1 cellular context compared by ENCODE assay signal in the genomic region with DNA sequence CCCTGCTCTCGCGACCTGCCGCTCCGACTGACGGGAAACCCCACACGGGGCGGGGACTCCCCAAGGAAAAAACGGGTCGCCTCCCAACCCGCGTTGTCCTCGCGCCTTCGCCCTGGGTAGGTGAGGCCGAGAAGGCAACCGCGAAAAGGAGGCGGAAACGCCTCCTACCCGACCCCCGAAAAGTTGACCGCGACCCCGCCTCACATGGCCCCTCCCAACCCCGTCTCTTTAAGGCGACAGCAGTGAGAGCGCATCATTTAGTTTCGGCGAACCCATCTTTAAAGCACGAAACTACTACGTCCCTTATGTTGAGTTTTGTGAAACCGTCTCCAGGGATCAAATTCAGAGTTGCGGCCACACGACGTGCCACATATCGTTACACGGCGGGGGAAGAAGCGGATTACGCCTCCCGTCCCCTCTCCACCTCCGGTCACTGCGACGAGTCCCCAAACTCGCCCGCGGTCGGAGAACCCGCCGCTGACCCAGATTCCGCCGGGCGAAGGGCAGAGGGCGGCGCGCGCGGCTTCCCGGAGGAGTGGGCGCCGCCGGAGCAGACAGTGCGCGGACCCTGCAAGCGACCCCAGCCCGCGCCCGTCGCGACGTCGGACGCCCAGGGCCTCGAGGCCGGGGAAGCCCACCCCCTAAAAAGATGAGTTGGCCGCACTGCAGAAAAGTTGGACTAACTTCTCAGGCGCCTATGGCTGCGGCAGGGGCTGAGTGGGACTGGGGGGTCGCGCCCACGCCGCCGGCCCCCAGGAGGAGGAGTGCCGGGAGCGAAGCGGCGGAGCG.
TF ChIP-seq lines count a peak whose summit lies in the region.

No MANE protein-coding gene starts in this region.

TF ChIP-seq in HepG2, 621 proteins besides CTCF, POLR2A, EP300 and RAD21 (continued from another document and continues in another):
- TF ChIP-seq, protein P1, sequence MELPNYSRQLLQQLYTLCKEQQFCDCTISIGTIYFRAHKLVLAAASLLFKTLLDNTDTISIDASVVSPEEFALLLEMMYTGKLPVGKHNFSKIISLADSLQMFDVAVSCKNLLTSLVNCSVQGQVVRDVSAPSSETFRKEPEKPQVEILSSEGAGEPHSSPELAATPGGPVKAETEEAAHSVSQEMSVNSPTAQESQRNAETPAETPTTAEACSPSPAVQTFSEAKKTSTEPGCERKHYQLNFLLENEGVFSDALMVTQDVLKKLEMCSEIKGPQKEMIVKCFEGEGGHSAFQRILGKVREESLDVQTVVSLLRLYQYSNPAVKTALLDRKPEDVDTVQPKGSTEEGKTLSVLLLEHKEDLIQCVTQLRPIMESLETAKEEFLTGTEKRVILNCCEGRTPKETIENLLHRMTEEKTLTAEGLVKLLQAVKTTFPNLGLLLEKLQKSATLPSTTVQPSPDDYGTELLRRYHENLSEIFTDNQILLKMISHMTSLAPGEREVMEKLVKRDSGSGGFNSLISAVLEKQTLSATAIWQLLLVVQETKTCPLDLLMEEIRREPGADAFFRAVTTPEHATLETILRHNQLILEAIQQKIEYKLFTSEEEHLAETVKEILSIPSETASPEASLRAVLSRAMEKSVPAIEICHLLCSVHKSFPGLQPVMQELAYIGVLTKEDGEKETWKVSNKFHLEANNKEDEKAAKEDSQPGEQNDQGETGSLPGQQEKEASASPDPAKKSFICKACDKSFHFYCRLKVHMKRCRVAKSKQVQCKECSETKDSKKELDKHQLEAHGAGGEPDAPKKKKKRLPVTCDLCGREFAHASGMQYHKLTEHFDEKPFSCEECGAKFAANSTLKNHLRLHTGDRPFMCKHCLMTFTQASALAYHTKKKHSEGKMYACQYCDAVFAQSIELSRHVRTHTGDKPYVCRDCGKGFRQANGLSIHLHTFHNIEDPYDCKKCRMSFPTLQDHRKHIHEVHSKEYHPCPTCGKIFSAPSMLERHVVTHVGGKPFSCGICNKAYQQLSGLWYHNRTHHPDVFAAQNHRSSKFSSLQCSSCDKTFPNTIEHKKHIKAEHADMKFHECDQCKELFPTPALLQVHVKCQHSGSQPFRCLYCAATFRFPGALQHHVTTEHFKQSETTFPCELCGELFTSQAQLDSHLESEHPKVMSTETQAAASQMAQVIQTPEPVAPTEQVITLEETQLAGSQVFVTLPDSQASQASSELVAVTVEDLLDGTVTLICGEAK (IDR thresholded peaks at IDR 0.05) = no peak
- TF ChIP-seq, protein P1 (CRISPR knock-in tag; IDR thresholded peaks at IDR 0.05) = peak; percentile 48; the same call in 1 of the 2 replicates
- TF ChIP-seq ZNF354B (CRISPR knock-in tag; IDR thresholded peaks at IDR 0.05) (no peak), ZNF263 (CRISPR knock-in tag; IDR thresholded peaks at IDR 0.05) (no peak), ZNF660 (CRISPR knock-in tag; IDR thresholded peaks at IDR 0.05; ENCODE audit: borderline replicate concordance, low read depth) (no peak), PPARG (CRISPR knock-in tag; conservative IDR thresholded peaks at IDR 0.05) (no peak; the same call in 1 of the 2 replicates), ZNF737 (CRISPR knock-in tag; IDR thresholded peaks at IDR 0.05; ENCODE audit: borderline replicate concordance) (no peak), RCOR2 (CRISPR knock-in tag; IDR thresholded peaks at IDR 0.05) (no peak), SNAI1 (CRISPR knock-in tag; IDR thresholded peaks at IDR 0.05; ENCODE audit: borderline replicate concordance) (no peak), ZNF670 (CRISPR knock-in tag; IDR thresholded peaks at IDR 0.05; ENCODE audit: borderline replicate concordance) (no peak), ZNF30 (CRISPR knock-in tag; IDR thresholded peaks at IDR 0.05) (no peak), KLF9 (CRISPR knock-in tag; IDR thresholded peaks at IDR 0.05; ENCODE audit: low read depth) (no peak), NCOR1 (IDR thresholded peaks at IDR 0.05; ENCODE audit: borderline replicate concordance, low read length) (no peak), ZNF577 (CRISPR knock-in tag; IDR thresholded peaks at IDR 0.05; ENCODE audit: borderline replicate concordance, low read depth) (no peak), ARNT2 (CRISPR knock-in tag; IDR thresholded peaks at IDR 0.05; ENCODE audit: low read depth) (no peak), KLF16 (CRISPR knock-in tag; IDR thresholded peaks at IDR 0.05) (peak in 1 of 2 experiments; percentile 47; a peak in 2 of 4 replicates), TBX3 (IDR thresholded peaks at IDR 0.05; ENCODE audit: borderline replicate concordance) (no peak), GLI4 (CRISPR knock-in tag; IDR thresholded peaks at IDR 0.05; ENCODE audit: borderline replicate concordance) (no peak), NFE2 (CRISPR knock-in tag; IDR thresholded peaks at IDR 0.05) (no peak), HNF4A (CRISPR knock-in tag; IDR thresholded peaks at IDR 0.05) (no peak), FOXM1 (CRISPR knock-in tag; IDR thresholded peaks at IDR 0.05) (no peak), ZNF747 (CRISPR knock-in tag; IDR thresholded peaks at IDR 0.05; ENCODE audit: borderline replicate concordance) (no peak), ZNF766 (CRISPR knock-in tag; IDR thresholded peaks at IDR 0.05; ENCODE audit: borderline replicate concordance) (0 out of 2 replicates have a peak, but pooled peaks have one; percentile 16), CC2D1A (CRISPR knock-in tag; IDR thresholded peaks at IDR 0.05) (no peak), ZSCAN25 (CRISPR knock-in tag; IDR thresholded peaks at IDR 0.05) (no peak), HDAC1 (CRISPR knock-in tag; IDR thresholded peaks at IDR 0.05) (peak; percentile 57), ZBTB8A (CRISPR knock-in tag; IDR thresholded peaks at IDR 0.05; ENCODE audit: borderline replicate concordance, low read depth) (no peak), ZNF598 (CRISPR knock-in tag; IDR thresholded peaks at IDR 0.05; ENCODE audit: borderline replicate concordance) (peak; percentile 33; the same call in 1 of the 2 replicates), TCF7 (IDR thresholded peaks at IDR 0.05; ENCODE audit: low read depth) (no peak)
- TF ChIP-seq, protein P2, sequence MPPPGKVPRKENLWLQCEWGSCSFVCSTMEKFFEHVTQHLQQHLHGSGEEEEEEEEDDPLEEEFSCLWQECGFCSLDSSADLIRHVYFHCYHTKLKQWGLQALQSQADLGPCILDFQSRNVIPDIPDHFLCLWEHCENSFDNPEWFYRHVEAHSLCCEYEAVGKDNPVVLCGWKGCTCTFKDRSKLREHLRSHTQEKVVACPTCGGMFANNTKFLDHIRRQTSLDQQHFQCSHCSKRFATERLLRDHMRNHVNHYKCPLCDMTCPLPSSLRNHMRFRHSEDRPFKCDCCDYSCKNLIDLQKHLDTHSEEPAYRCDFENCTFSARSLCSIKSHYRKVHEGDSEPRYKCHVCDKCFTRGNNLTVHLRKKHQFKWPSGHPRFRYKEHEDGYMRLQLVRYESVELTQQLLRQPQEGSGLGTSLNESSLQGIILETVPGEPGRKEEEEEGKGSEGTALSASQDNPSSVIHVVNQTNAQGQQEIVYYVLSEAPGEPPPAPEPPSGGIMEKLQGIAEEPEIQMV (CRISPR knock-in tag; IDR thresholded peaks at IDR 0.05; ENCODE audit: low read depth) = no peak
- TF ChIP-seq, protein P3, sequence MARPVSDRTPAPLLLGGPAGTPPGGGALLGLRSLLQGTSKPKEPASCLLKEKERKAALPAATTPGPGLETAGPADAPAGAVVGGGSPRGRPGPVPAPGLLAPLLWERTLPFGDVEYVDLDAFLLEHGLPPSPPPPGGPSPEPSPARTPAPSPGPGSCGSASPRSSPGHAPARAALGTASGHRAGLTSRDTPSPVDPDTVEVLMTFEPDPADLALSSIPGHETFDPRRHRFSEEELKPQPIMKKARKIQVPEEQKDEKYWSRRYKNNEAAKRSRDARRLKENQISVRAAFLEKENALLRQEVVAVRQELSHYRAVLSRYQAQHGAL (CRISPR knock-in tag; IDR thresholded peaks at IDR 0.05; ENCODE audit: not compliant biosample characterization) = no peak
- TF ChIP-seq, protein P4, sequence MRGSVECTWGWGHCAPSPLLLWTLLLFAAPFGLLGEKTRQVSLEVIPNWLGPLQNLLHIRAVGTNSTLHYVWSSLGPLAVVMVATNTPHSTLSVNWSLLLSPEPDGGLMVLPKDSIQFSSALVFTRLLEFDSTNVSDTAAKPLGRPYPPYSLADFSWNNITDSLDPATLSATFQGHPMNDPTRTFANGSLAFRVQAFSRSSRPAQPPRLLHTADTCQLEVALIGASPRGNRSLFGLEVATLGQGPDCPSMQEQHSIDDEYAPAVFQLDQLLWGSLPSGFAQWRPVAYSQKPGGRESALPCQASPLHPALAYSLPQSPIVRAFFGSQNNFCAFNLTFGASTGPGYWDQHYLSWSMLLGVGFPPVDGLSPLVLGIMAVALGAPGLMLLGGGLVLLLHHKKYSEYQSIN (CRISPR knock-in tag; IDR thresholded peaks at IDR 0.05; ENCODE audit: borderline replicate concordance) = no peak
- TF ChIP-seq, protein P5, sequence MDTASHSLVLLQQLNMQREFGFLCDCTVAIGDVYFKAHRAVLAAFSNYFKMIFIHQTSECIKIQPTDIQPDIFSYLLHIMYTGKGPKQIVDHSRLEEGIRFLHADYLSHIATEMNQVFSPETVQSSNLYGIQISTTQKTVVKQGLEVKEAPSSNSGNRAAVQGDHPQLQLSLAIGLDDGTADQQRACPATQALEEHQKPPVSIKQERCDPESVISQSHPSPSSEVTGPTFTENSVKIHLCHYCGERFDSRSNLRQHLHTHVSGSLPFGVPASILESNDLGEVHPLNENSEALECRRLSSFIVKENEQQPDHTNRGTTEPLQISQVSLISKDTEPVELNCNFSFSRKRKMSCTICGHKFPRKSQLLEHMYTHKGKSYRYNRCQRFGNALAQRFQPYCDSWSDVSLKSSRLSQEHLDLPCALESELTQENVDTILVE (CRISPR knock-in tag; IDR thresholded peaks at IDR 0.05) = 0 out of 2 replicates have a peak, but pooled peaks have one; percentile 13
- TF ChIP-seq, protein P6, sequence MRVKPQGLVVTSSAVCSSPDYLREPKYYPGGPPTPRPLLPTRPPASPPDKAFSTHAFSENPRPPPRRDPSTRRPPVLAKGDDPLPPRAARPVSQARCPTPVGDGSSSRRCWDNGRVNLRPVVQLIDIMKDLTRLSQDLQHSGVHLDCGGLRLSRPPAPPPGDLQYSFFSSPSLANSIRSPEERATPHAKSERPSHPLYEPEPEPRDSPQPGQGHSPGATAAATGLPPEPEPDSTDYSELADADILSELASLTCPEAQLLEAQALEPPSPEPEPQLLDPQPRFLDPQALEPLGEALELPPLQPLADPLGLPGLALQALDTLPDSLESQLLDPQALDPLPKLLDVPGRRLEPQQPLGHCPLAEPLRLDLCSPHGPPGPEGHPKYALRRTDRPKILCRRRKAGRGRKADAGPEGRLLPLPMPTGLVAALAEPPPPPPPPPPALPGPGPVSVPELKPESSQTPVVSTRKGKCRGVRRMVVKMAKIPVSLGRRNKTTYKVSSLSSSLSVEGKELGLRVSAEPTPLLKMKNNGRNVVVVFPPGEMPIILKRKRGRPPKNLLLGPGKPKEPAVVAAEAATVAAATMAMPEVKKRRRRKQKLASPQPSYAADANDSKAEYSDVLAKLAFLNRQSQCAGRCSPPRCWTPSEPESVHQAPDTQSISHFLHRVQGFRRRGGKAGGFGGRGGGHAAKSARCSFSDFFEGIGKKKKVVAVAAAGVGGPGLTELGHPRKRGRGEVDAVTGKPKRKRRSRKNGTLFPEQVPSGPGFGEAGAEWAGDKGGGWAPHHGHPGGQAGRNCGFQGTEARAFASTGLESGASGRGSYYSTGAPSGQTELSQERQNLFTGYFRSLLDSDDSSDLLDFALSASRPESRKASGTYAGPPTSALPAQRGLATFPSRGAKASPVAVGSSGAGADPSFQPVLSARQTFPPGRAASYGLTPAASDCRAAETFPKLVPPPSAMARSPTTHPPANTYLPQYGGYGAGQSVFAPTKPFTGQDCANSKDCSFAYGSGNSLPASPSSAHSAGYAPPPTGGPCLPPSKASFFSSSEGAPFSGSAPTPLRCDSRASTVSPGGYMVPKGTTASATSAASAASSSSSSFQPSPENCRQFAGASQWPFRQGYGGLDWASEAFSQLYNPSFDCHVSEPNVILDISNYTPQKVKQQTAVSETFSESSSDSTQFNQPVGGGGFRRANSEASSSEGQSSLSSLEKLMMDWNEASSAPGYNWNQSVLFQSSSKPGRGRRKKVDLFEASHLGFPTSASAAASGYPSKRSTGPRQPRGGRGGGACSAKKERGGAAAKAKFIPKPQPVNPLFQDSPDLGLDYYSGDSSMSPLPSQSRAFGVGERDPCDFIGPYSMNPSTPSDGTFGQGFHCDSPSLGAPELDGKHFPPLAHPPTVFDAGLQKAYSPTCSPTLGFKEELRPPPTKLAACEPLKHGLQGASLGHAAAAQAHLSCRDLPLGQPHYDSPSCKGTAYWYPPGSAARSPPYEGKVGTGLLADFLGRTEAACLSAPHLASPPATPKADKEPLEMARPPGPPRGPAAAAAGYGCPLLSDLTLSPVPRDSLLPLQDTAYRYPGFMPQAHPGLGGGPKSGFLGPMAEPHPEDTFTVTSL (CRISPR knock-in tag; IDR thresholded peaks at IDR 0.05; ENCODE audit: borderline replicate concordance) = no peak
- TF ChIP-seq, protein P7, sequence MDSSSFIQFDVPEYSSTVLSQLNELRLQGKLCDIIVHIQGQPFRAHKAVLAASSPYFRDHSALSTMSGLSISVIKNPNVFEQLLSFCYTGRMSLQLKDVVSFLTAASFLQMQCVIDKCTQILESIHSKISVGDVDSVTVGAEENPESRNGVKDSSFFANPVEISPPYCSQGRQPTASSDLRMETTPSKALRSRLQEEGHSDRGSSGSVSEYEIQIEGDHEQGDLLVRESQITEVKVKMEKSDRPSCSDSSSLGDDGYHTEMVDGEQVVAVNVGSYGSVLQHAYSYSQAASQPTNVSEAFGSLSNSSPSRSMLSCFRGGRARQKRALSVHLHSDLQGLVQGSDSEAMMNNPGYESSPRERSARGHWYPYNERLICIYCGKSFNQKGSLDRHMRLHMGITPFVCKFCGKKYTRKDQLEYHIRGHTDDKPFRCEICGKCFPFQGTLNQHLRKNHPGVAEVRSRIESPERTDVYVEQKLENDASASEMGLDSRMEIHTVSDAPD (CRISPR knock-in tag; IDR thresholded peaks at IDR 0.05) = no peak
